13 cellular contexts compared by ENCODE assay signal in the genomic region with DNA sequence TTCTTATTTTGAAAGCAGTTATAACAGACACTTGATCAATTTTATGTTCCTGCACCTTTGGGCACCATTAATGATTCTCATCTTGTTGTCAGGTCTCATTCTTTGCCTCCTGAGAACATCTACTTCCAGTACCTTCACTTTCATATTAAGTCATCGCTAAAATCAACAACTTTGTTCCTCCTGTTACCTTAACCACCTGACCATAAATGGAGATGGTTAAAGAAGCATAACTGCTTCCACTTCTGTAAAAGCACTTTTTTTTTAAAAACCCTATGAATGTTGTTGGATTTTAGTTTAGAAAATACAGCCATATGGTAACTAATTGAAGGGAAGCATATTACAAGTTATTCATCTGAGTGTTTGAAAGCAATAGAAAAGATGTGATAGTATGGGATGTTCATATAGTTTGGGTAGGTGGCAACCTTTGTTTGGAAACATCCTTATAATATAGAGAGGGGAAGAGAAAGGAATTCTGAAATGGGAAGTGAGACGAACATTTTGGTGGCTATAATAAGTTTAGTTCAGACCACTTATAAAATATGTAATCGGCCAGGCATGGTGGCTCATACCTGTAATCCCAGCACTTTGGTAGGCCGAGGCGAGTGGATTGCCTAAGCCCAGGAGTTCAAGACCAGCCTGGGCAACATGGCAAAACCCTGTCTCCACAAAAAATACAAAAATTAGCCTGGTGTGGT. TPM values are rescaled to one million over a fixed set of nuclear protein-coding genes. Genes with fewer than 3 reads are reported as not detected.
DNase-seq lines count a peak whose midpoint lies in the region; ATAC-seq, FAIRE-seq and TF ChIP-seq lines count a peak whose summit lies in the region.
"Had no signal": no experiment of that assay in that cellular context is flagged by ENCODE, and none has a peak within 500 bp of the region (broad histone marks: within the 10 kb centered on the region; RNA-seq: fewer than 3 reads in every experiment).

No MANE protein-coding gene starts in this region.

- H3K9me3 Mint-ChIP-seq in T-helper 2 cell treated with Interferon-gamma antibody and Interleukin-4, amounts not matched to agents 5 μg/mL and 100 μg/mL, for 36 hours = peaks cover 8% of the 10 kb centered on the region
- H3K9me3 Mint-ChIP-seq: natural killer cell had no signal

- H3K4me3 ChIP-seq in tibial artery (no peak overlapping the region), adrenal gland (no peak overlapping the region)

- WGBS in adrenal gland, 4 donors = 85 to 92% (median 89%) methylated on average over 5 of the region's 5 CpGs

- no peak for FAIRE-seq in D721Med (lab: Jason Lieb, UNC)

- in situ Hi-C loops in GM13977 (cut with MboI; ENCODE audit: low pct_unique_long_range_greater_than_20kb, low sequenced_read_pairs, unreplicated experiment) = no loop called here

- peaks cover 14% of the 10 kb centered on the region for H3K36me3 Mint-ChIP-seq in T-helper 2 cell treated with Interferon-gamma antibody and Interleukin-4, amounts not matched to agents 5 μg/mL and 100 μg/mL, for 36 hours (ENCODE audit: low read depth)
- H3K36me3 Mint-ChIP-seq: natural killer cell had no signal

- H3K27ac ChIP-seq in tibial artery = no peak overlapping the region
- no peak overlapping the region for H3K27ac ChIP-seq in adrenal gland
- H3K27ac ChIP-seq: brain microvascular endothelial cell had no signal

- intact Hi-C loops in tibial artery (cut with DNase I; ENCODE audit: low total_unique reads) (no loop called here), adrenal gland (cut with DNase I) (no loop called here)

- ATAC-seq in GM19397 (IDR thresholded peaks at IDR 0.05; ENCODE audit: unreplicated experiment) (peak; percentile 74), HG03025 (IDR thresholded peaks at IDR 0.05; ENCODE audit: low FRiP score, unreplicated experiment) (peak; percentile 87)

- peak; percentile 74 for DNase-seq in GM13977 (ENCODE audit: low spot score)
- no peak for DNase-seq in T-helper 2 cell treated with Interferon-gamma antibody and Interleukin-4, amounts not matched to agents 5 μg/mL and 100 μg/mL, for 36 hours (ENCODE audit: low spot score)
- no peak for DNase-seq in D721Med (ENCODE audit: insufficient read length, low spot score)
- no peak for DNase-seq in tibial artery
- DNase-seq in COLO829 (ENCODE audit: low spot score) = no peak
- DNase-seq in adrenal gland = no peak
- DNase-seq: brain microvascular endothelial cell, DMS 273 treated with DMSO at 0.1 percent for 48 hours, glutamatergic neuron, natural killer cell, NCI-H526 treated with DMSO at 0.1 percent for 48 hours had no signal

- H3K27me3 ChIP-seq in tibial artery (no peaks in the 10 kb centered on the region), adrenal gland (no peaks in the 10 kb centered on the region)
- H3K27me3 ChIP-seq: brain microvascular endothelial cell had no signal

- no peaks in the 10 kb centered on the region for H3K4me1 ChIP-seq in tibial artery
- no peaks in the 10 kb centered on the region for H3K4me1 ChIP-seq in adrenal gland (replicated peaks in 1 of 2)

- H3K4me3 Mint-ChIP-seq in T-helper 2 cell treated with Interferon-gamma antibody and Interleukin-4, amounts not matched to agents 5 μg/mL and 100 μg/mL, for 36 hours = peak overlapping the region; percentile 59
- H3K4me3 Mint-ChIP-seq: natural killer cell had no signal

- no peaks in the 10 kb centered on the region for H3K36me3 ChIP-seq in tibial artery
- no peaks in the 10 kb centered on the region for H3K36me3 ChIP-seq in adrenal gland (replicated peaks in 1 of 2)
- H3K36me3 ChIP-seq: brain microvascular endothelial cell had no signal

- TF ChIP-seq CTCF in GM13977 (IDR thresholded peaks at IDR 0.05; ENCODE audit: extremely low read depth, insufficient read depth, missing control alignments) (no peak), D721Med (IDR thresholded peaks at IDR 0.05; ENCODE audit: insufficient read depth, missing control alignments) (no peak), tibial artery (IDR thresholded peaks at IDR 0.05) (no peak), adrenal gland (IDR thresholded peaks at IDR 0.05) (no peak)

- TF ChIP-seq POLR2A in adrenal gland (IDR thresholded peaks at IDR 0.05) = no peak

- peak overlapping the region; percentile 83 for H3K27ac Mint-ChIP-seq in T-helper 2 cell treated with Interferon-gamma antibody and Interleukin-4, amounts not matched to agents 5 μg/mL and 100 μg/mL, for 36 hours
- H3K27ac Mint-ChIP-seq: natural killer cell had no signal

- H3K9me3 ChIP-seq in tibial artery (no peaks in the 10 kb centered on the region), adrenal gland (replicated peaks in 1 of 3) (no peaks in the 10 kb centered on the region)

- peaks cover 25% of the 10 kb centered on the region for H3K4me1 Mint-ChIP-seq in T-helper 2 cell treated with Interferon-gamma antibody and Interleukin-4, amounts not matched to agents 5 μg/mL and 100 μg/mL, for 36 hours (ENCODE audit: low read depth)

- H3K27me3 Mint-ChIP-seq in T-helper 2 cell treated with Interferon-gamma antibody and Interleukin-4, amounts not matched to agents 5 μg/mL and 100 μg/mL, for 36 hours (ENCODE audit: low read depth) = no peaks in the 10 kb centered on the region

RNA-seq across cellular contexts. Expression of a gene that starts 53.9 kb away (rescaled TPM):
- 10 to 100 TPM in 3 of 8 donors, 1 to 10 TPM in 5; 3.2 to 13.5 (median 8.2) TPM for total RNA-seq in adrenal gland
- polyA plus RNA-seq in adrenal gland = 1 to 10 TPM; 2.5 to 6.1 (median 3.1) TPM
